ENCODE assay signal across 8 cellular contexts in genomic region chr1:232951605-232952004, GRCh38. TPM values are rescaled to one million over a fixed set of nuclear protein-coding genes. Genes with fewer than 3 reads are reported as not detected.
DNase-seq lines count a peak whose midpoint lies in the region; ATAC-seq and TF ChIP-seq lines count a peak whose summit lies in the region.

No MANE protein-coding gene starts in this region.

- H3K9me3 ChIP-seq in mesodermal cell (ENCODE audit: control insufficient read depth, low read length) (no peaks in the 10 kb centered on the region), aorta (ENCODE audit: control insufficient read depth, low read length) (no peaks in the 10 kb centered on the region)

- H3K4me3 Mint-ChIP-seq in HFFc6 (peak overlapping the region; percentile 97), brain (peak overlapping the region; percentile 93 to 99 (median 98))

- H3K27ac ChIP-seq in 22Rv1 (peak overlapping the region; percentile 68), mesodermal cell (ENCODE audit: low read depth, low read length, severe bottlenecking) (no peak overlapping the region), aorta (ENCODE audit: low read depth in 1 of 2, low read length in 2 of 2) (no peak overlapping the region)

- peaks cover 45% of the 10 kb centered on the region for H3K4me1 Mint-ChIP-seq in HFFc6 (ENCODE audit: low read depth)
- peaks cover 54% of the 10 kb centered on the region for H3K4me1 Mint-ChIP-seq in brain

- H3K27me3 Mint-ChIP-seq in HFFc6 (ENCODE audit: insufficient read depth) = no peaks in the 10 kb centered on the region; the same call in 1 of the 2 replicates
- peaks cover 5% of the 10 kb centered on the region for H3K27me3 Mint-ChIP-seq in brain

- no CpG with 5 or more reads among the region's 1 CpG for WGBS in mesodermal cell (ENCODE audit: insufficient coverage in 2 of 2), 2 experiments
- 44 to 60% methylated on average over 1 of the region's 1 CpG for WGBS in aorta, 2 donors

- TF ChIP-seq CTCF in 22Rv1 (IDR thresholded peaks at IDR 0.05) (no peak), HFFc6 (IDR thresholded peaks at IDR 0.05) (no peak), brain (conservative IDR thresholded peaks at IDR 0.05) (no peak)

- H3K27ac Mint-ChIP-seq in HFFc6 (no peak overlapping the region), brain (peak overlapping the region in 4 of 5 experiments; percentile 95 to 98 (median 98))

- no peaks in the 10 kb centered on the region for H3K27me3 ChIP-seq in aorta (ENCODE audit: control insufficient read depth in 1 of 2, insufficient read depth in 2 of 2, low read length in 1 of 2)

- peaks cover 8% of the 10 kb centered on the region for H3K36me3 ChIP-seq in mesodermal cell (ENCODE audit: control insufficient read depth, insufficient read depth, low read length)
- no peaks in the 10 kb centered on the region for H3K36me3 ChIP-seq in aorta (ENCODE audit: control insufficient read depth in 1 of 2, insufficient read depth in 2 of 2, low read length in 1 of 2)

- ATAC-seq in aorta (ENCODE audit: low FRiP score) (no peak), GM21786 (IDR thresholded peaks at IDR 0.05; ENCODE audit: unreplicated experiment) (no peak)

- H3K4me1 ChIP-seq in mesodermal cell (ENCODE audit: control insufficient read depth, insufficient read depth, low read length, poor library complexity, severe bottlenecking) (peaks cover 22% of the 10 kb centered on the region), aorta (ENCODE audit: control insufficient read depth in 1 of 2, insufficient read depth in 2 of 2, low read length in 2 of 2) (no peaks in the 10 kb centered on the region)

- H3K4me3 ChIP-seq in mesodermal cell (ENCODE audit: extremely low read depth, insufficient read depth, low read length, poor library complexity, severe bottlenecking) = peak overlapping the region; percentile 86
- H3K4me3 ChIP-seq in aorta (ENCODE audit: low read length in 2 of 2) = peak overlapping the region in 1 of 2 donors; percentile 67

- H3K9me3 Mint-ChIP-seq in HFFc6 (no peaks in the 10 kb centered on the region), brain (no peaks in the 10 kb centered on the region)

- no peak for DNase-seq in HFFc6
- no peak for DNase-seq in aorta
- no peak for DNase-seq in NCI-H2196 (lab: John Stamatoyannopoulos, UW; ENCODE audit: unreplicated experiment)
- no peak for DNase-seq in SIG-M5 treated with dmso at 0.1 percent for 504 hours (lab: John Stamatoyannopoulos, UW; ENCODE audit: unreplicated experiment)

- intact Hi-C loops in aorta (cut with DNase I) = loop anchor here in 1 of 2 donors (5.0 to 10.0 kb wide), 2 partner anchors 184 to 317 kb away; partner anchors contain the start of gene SIPA1L2

- peaks cover 6% of the 10 kb centered on the region; the same call in 1 of the 2 replicates for H3K36me3 Mint-ChIP-seq in HFFc6 (ENCODE audit: low read depth)
- H3K36me3 Mint-ChIP-seq in brain = peaks cover 21% of the 10 kb centered on the region

RNA-seq across cellular contexts. Expression of gene NTPCR, which starts 1.2 kb away (rescaled TPM):
- total RNA-seq in HFFc6 (2021; fragmentation: NEBNext Ultra II Directional; extraction: Animal tissue kit (Norgen Biotek cat#: 25700)) = 10 to 100 TPM; 25.5 to 31.8 (median 28.2) TPM
- 77.2 TPM for polyA plus RNA-seq in brain (ENCODE audit: insufficient read depth, low read depth, low replicate concordance)
- 97.7 TPM for polyA plus RNA-seq in mesodermal cell (2013, experiment 1 of 2)
- 101 TPM for polyA plus RNA-seq in mesodermal cell (2013, experiment 2 of 2)
- 10 to 100 TPM; 21.3 to 31.3 TPM for total RNA-seq in aorta
- polyA plus RNA-seq in aorta = 10 to 100 TPM; 31.2 to 62.0 TPM
